27 cellular contexts compared by ENCODE assay signal in the genomic region with DNA sequence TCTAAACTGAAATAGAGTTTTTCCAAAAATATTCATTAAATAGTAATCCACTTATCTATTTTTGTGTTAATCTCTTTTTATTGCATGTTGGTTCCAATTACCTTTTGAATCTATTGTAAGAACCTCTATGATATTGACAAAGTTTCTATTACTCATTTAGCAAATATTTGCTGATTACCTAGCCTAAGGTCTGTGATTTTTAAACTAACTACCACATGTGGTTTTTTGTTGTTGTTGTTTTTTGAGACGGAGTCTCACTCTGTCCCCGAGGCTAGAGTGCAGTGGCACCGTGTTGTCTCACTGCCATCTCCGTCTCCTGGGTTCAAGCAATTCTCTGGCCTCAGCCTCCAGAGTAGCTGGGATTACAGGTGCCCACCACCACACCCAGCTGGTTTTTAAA. TPM values are rescaled to one million over a fixed set of nuclear protein-coding genes. Genes with fewer than 3 reads are reported as not detected.
A peak's percentile ranks its signal among the peaks of the same experiment; 100 is the strongest.
DNase-seq lines count a peak whose midpoint lies in the region; ATAC-seq and TF ChIP-seq lines count a peak whose summit lies in the region.
"Had no signal": no experiment of that assay in that cellular context is flagged by ENCODE, and none has a peak within 500 bp of the region (broad histone marks: within the 10 kb centered on the region; RNA-seq: fewer than 3 reads in every experiment).

No MANE protein-coding gene starts in this region.

- H3K36me3 Mint-ChIP-seq in activated B cell treated with CpG ODN at 0.5 μM for 24 hours (ENCODE audit: low read depth) = no peaks in the 10 kb centered on the region

- POLR2A ChIA-PET in activated B cell treated with CpG ODN at 0.5 μM for 24 hours (lab: Charles Lee) = no interaction called here

- no peaks in the 10 kb centered on the region for H3K27me3 Mint-ChIP-seq in activated B cell treated with CpG ODN at 0.5 μM for 24 hours

- H3K9me3 ChIP-seq in liver (ENCODE audit: control insufficient read depth in 4 of 4, low read length in 3 of 4) (peaks cover 0 to 3% (median 0%) of the 10 kb centered on the region in 4 donors), HAP-1 (no peaks in the 10 kb centered on the region)

- H3K9me3 Mint-ChIP-seq in activated B cell treated with CpG ODN at 0.5 μM for 24 hours = peaks cover 5% of the 10 kb centered on the region

- H3K4me3 ChIP-seq in liver (ENCODE audit: low read depth in 1 of 3, low read length in 3 of 3) (no peak overlapping the region), HAP-1 (no peak overlapping the region)
- H3K4me3 ChIP-seq: GM23248, MG63 had no signal

- H3K4me3 Mint-ChIP-seq in activated B cell treated with CpG ODN at 0.5 μM for 24 hours = peak overlapping the region; percentile 24
- H3K4me3 Mint-ChIP-seq: B cell had no signal

- H3K36me3 ChIP-seq in liver (ENCODE audit: control insufficient read depth in 4 of 4, insufficient read depth in 3 of 4, low read depth in 1 of 4, low read length in 3 of 4) = no peaks in the 10 kb centered on the region
- no peaks in the 10 kb centered on the region for H3K36me3 ChIP-seq in HAP-1 (replicated peaks)
- H3K36me3 ChIP-seq: MG63 had no signal

- H3K4me1 Mint-ChIP-seq in activated B cell treated with CpG ODN at 0.5 μM for 24 hours = peaks cover 18% of the 10 kb centered on the region

- WGBS in liver = 40% methylated on average over 4 of the region's 4 CpGs

- DNase-seq in DMS53 (lab: John Stamatoyannopoulos, UW) (peak; percentile 77), NCI-H146 treated with DMSO at 0.1 percent for 48 hours (lab: John Stamatoyannopoulos, UW; ENCODE audit: unreplicated experiment) (peak; percentile 20), activated B cell treated with CpG ODN at 0.5 μM for 24 hours (no peak), HAP-1 (ENCODE audit: low spot score in 2 of 2) (no peak), GM19240 (ENCODE audit: insufficient read length, low spot score) (no peak)
- no peak for DNase-seq in stimulated activated CD4-positive, alpha-beta T cell treated with anti-CD3 and anti-CD28 coated beads, Interleukin-4, amount 100 ng/mL, for 1 hour
- DNase-seq: CD8-positive, alpha-beta memory T cell; DMS 273 treated with DMSO at 0.1 percent for 48 hours; DND-41; GM23248; H7; KBM-7; MG63; NCI-H187; NCI-H2081 treated with DMSO at 0.1 percent for 48 hours; NCI-H2171; NCI-H226; NCI-H510A; NK-92 treated with Interleukin-12 subunit alpha and Interleukin-12 subunit beta, amount 100 ng/mL, for 24 hours; SHP77; T-helper 1 cell had no signal

- ATAC-seq in activated B cell treated with CpG ODN at 0.5 μM for 24 hours (ENCODE audit: low read depth) = no peak
- no peak for ATAC-seq in GM18505 (IDR thresholded peaks at IDR 0.05; ENCODE audit: unreplicated experiment)
- ATAC-seq: Panc1 had no signal

- no peak overlapping the region for H3K27ac Mint-ChIP-seq in activated B cell treated with CpG ODN at 0.5 μM for 24 hours
- H3K27ac Mint-ChIP-seq: B cell; CD8-positive, alpha-beta memory T cell had no signal

- H3K27me3 ChIP-seq in liver (ENCODE audit: control insufficient read depth in 4 of 4, insufficient read depth in 4 of 4, low read length in 3 of 4) (no peaks in the 10 kb centered on the region), HAP-1 (ENCODE audit: low read depth) (no peaks in the 10 kb centered on the region)
- H3K27me3 ChIP-seq: MG63 had no signal

- H3K4me1 ChIP-seq in liver (ENCODE audit: control insufficient read depth in 4 of 4, insufficient read depth in 4 of 4, low read length in 3 of 4) (peaks cover 0 to 21% (median 15%) of the 10 kb centered on the region in 4 donors), HAP-1 (peaks cover 20% of the 10 kb centered on the region)

- no peak overlapping the region for H3K9ac ChIP-seq in liver (ENCODE audit: low read depth in 1 of 2, low read length in 2 of 2)
- H3K9ac ChIP-seq: GM23248 had no signal

- in situ Hi-C loops in HAP-1 (cut with MboI; ENCODE audit: low sequenced_read_pairs) = no loop called here

- no peak for TF ChIP-seq RAD21 in liver (IDR thresholded peaks at IDR 0.05)

- TF ChIP-seq CTCF in activated B cell treated with CpG ODN at 0.5 μM for 24 hours (IDR thresholded peaks at IDR 0.05) (no peak), liver (IDR thresholded peaks at IDR 0.05; ENCODE audit: low read depth, low read length, missing input control) (no peak)

- intact Hi-C loops in activated B cell treated with CpG ODN at 0.5 μM for 24 hours (cut with micrococcal nuclease) = no loop called here

- CTCF ChIA-PET in activated B cell treated with CpG ODN at 0.5 μM for 24 hours (lab: Charles Lee) = interaction anchor here (1.3 to 1.4 kb wide), 2 partner anchors 16 to 229 kb away, joined by 3 read pairs; partner anchors contain the start of gene TASOR2

- no peak for TF ChIP-seq POLR2A in GM18505 (IDR thresholded peaks at IDR 0.05; ENCODE audit: borderline replicate concordance, extremely low read depth, insufficient read depth, insufficient read length)

- H3K27ac ChIP-seq in liver (ENCODE audit: low read depth in 1 of 2, low read length in 2 of 2) = no peak overlapping the region
- H3K27ac ChIP-seq: C4-2B, GM23248, RWPE1 had no signal

TF ChIP-seq in liver, 16 proteins besides CTCF, POLR2A, EP300 and RAD21:
- TF ChIP-seq YY1 (IDR thresholded peaks at IDR 0.05) (no peak), SP1 (IDR thresholded peaks at IDR 0.05) (no peak), MAX (IDR thresholded peaks at IDR 0.05) (peak; percentile 45), EGR1 (IDR thresholded peaks at IDR 0.05; ENCODE audit: low read depth in 2 of 2) (no peak), ZBTB33 (IDR thresholded peaks at IDR 0.05) (no peak), GABPA (IDR thresholded peaks at IDR 0.05 in 1 of 2, conservative IDR thresholded peaks at IDR 0.05 in 1 of 2) (no peak), FOXA1 (IDR thresholded peaks at IDR 0.05) (no peak), HNF4A (conservative IDR thresholded peaks at IDR 0.05) (peak; percentile 70 to 79), NR2F2 (IDR thresholded peaks at IDR 0.05) (no peak), JUND (IDR thresholded peaks at IDR 0.05) (peak; percentile 16 to 68), HNF4G (IDR thresholded peaks at IDR 0.05) (no peak), RXRA (IDR thresholded peaks at IDR 0.05) (peak in 1 of 2 donors; percentile 48), FOXA2 (IDR thresholded peaks at IDR 0.05) (peak; percentile 38), TAF1 (conservative IDR thresholded peaks at IDR 0.05) (no peak)
- TF ChIP-seq, protein P1, sequence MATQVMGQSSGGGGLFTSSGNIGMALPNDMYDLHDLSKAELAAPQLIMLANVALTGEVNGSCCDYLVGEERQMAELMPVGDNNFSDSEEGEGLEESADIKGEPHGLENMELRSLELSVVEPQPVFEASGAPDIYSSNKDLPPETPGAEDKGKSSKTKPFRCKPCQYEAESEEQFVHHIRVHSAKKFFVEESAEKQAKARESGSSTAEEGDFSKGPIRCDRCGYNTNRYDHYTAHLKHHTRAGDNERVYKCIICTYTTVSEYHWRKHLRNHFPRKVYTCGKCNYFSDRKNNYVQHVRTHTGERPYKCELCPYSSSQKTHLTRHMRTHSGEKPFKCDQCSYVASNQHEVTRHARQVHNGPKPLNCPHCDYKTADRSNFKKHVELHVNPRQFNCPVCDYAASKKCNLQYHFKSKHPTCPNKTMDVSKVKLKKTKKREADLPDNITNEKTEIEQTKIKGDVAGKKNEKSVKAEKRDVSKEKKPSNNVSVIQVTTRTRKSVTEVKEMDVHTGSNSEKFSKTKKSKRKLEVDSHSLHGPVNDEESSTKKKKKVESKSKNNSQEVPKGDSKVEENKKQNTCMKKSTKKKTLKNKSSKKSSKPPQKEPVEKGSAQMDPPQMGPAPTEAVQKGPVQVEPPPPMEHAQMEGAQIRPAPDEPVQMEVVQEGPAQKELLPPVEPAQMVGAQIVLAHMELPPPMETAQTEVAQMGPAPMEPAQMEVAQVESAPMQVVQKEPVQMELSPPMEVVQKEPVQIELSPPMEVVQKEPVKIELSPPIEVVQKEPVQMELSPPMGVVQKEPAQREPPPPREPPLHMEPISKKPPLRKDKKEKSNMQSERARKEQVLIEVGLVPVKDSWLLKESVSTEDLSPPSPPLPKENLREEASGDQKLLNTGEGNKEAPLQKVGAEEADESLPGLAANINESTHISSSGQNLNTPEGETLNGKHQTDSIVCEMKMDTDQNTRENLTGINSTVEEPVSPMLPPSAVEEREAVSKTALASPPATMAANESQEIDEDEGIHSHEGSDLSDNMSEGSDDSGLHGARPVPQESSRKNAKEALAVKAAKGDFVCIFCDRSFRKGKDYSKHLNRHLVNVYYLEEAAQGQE (IDR thresholded peaks at IDR 0.05) = no peak
- TF ChIP-seq, protein P2, sequence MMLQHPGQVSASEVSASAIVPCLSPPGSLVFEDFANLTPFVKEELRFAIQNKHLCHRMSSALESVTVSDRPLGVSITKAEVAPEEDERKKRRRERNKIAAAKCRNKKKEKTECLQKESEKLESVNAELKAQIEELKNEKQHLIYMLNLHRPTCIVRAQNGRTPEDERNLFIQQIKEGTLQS (IDR thresholded peaks at IDR 0.05) = no peak

RNA-seq across cellular contexts. Expression of gene ASB13, which starts 2.0 kb away (rescaled TPM):
- total RNA-seq in activated B cell treated with CpG ODN at 0.5 μM for 24 hours (3.3 and 3.5 TPM in 2 replicates), liver (10 to 100 TPM in 1 of 2 donors, 1 to 10 TPM in 1; 8.5 to 48.3 TPM)
- 10 to 100 TPM; 40.8 to 44.2 TPM for polyA plus RNA-seq in liver

RNA-seq across cellular contexts. Expression of gene TASOR2, which starts 16.2 kb away (rescaled TPM):
- total RNA-seq in activated B cell treated with CpG ODN at 0.5 μM for 24 hours (69.8 and 81.4 TPM in 2 replicates), liver (10 to 100 TPM; 18.9 to 40.3 TPM)
- polyA plus RNA-seq in liver = 1 to 10 TPM; 7.6 to 9.5 TPM

Comparison
In these comparisons a context has a peak if more than half of its experiments do, and no peak if none do; other contexts are left out.
1. DNase-seq: peak in DMS53 (single experiment) and NCI-H146 treated with DMSO at 0.1 percent for 48 hours (single experiment); none in activated B cell treated with CpG ODN at 0.5 μM for 24 hours (single experiment), HAP-1 (0 of 2), stimulated activated CD4-positive, alpha-beta T cell treated with anti-CD3 and anti-CD28 coated beads, Interleukin-4, amount 100 ng/mL, for 1 hour (single experiment) and GM19240 (single experiment).